1 cellular context compared by ENCODE assay signal in the genomic region with DNA sequence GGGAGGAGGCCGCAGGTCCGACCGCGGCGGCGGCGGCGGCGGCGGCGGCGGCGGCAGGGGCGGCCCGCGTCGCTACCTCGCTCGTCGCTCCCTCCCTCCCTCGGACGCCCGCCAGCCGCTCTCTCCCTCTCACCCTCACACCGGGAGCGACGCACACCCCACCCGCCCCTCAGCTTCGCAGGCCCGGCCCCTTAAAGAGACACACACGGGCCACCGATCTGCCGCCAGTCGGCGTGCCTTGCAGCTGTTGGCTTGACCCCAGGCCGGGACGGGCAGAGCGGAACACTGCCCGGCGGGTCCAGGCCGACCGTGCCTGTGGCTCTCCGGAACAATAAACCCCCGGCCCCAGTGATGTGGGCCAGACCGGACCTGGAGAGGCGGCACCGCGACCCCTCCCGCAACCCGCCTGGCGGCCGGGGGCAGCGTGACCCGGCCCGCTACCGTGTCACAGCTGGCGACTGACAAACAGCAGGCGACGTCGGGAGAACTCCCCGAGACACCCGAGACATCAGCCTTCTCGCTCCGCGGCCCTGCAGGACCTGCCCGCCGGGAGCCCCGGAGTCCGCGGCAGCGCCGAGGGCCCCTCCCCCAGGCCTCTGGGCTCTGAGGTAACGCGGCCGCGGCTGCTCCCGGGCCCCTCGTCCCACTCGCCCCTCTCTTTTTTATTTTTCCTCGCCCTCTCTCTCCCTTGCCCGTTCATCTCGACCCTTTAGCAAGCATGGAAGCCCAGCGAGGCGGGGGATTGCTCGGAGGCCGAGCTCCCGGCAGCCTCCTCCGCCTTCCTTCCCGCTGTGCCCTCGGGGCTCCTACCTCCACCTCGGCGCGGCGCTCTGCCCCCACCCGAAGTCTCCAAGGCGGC.
TF ChIP-seq lines count a peak whose summit lies in the region.

SETD2 (minus strand) TSS at position 124 of the 859 bp plus-strand sequence. CDS start 189 bp downstream, outside the sequence.

TF ChIP-seq in liver, 16 proteins besides CTCF, POLR2A, EP300 and RAD21 (continued from another document):
- TF ChIP-seq, protein P1, sequence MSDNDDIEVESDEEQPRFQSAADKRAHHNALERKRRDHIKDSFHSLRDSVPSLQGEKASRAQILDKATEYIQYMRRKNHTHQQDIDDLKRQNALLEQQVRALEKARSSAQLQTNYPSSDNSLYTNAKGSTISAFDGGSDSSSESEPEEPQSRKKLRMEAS (IDR thresholded peaks at IDR 0.05) = peak; percentile 80
- TF ChIP-seq JUND (IDR thresholded peaks at IDR 0.05) = no peak
- TF ChIP-seq RXRA (IDR thresholded peaks at IDR 0.05) = peak in 1 of 2 donors; percentile 45
- TF ChIP-seq HNF4G (IDR thresholded peaks at IDR 0.05) = no peak
- peak in 1 of 2 donors; percentile 45 for TF ChIP-seq GABPA (IDR thresholded peaks at IDR 0.05 in 1 of 2, conservative IDR thresholded peaks at IDR 0.05 in 1 of 2)
TF ChIP-seq in liver: peak in this region for 7.
